1 cellular context compared by ENCODE assay signal in the genomic region with DNA sequence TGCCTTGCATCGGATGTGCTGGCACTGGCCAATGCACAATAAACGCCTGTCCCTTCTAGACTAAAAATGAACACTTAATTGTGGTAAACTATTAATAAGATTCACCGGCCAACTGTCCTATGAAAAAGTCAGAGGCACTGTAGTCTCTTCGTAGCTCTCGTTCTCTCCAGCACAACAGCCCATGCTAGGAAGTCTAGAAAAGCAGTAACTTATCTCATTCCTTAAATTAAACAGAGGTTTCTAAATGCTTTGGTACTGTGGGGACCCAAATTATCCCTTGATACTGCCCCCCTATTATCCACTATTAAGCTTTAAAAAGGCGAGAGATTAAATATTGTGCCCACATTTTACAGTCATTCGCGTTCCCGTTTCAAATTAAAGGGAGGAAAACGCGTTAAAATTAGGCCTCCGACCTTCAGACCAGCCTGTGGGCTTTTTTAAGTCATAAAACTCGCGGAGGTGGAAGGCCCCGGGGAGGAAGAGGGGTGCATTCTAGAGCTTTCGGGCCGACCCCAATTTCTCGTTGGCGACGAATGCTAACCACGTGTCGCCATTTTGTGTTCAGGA.
TF ChIP-seq lines count a peak whose summit lies in the region.

No MANE protein-coding gene starts in this region.

TF ChIP-seq in K562, 482 proteins besides CTCF, POLR2A, EP300 and RAD21 (continued from another document and continues in another):
- TF ChIP-seq, protein P1, sequence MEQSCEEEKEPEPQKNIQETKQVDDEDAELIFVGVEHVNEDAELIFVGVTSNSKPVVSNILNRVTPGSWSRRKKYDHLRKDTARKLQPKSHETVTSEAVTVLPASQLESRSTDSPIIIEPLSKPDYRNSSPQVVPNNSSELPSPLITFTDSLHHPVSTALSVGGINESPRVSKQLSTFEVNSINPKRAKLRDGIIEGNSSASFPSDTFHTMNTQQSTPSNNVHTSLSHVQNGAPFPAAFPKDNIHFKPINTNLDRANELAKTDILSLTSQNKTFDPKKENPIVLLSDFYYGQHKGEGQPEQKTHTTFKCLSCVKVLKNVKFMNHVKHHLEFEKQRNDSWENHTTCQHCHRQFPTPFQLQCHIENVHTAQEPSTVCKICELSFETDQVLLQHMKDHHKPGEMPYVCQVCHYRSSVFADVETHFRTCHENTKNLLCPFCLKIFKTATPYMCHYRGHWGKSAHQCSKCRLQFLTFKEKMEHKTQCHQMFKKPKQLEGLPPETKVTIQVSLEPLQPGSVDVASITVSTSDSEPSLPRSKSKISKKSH (CRISPR knock-in tag; IDR thresholded peaks at IDR 0.05), result no peak
- TF ChIP-seq ETV6 (IDR thresholded peaks at IDR 0.05; ENCODE audit: borderline replicate concordance in 1 of 2, low read depth in 2 of 2, low read length in 1 of 2) (no peak), ETV6 (CRISPR knock-in tag; IDR thresholded peaks at IDR 0.05; ENCODE audit: borderline replicate concordance) (no peak), RAD51 (IDR thresholded peaks at IDR 0.05; ENCODE audit: borderline replicate concordance, low read depth) (no peak), MYC (IDR thresholded peaks at IDR 0.05; ENCODE audit: low read depth, low read length) (peak; percentile 84; the same call in 1 of the 2 replicates), MYC (CRISPR knock-in tag; IDR thresholded peaks at IDR 0.05; ENCODE audit: borderline replicate concordance, low read depth) (no peak), RREB1 (CRISPR knock-in tag; IDR thresholded peaks at IDR 0.05) (0 out of 2 replicates have a peak, but pooled peaks have one; percentile 59), ZKSCAN8 (CRISPR knock-in tag; IDR thresholded peaks at IDR 0.05) (no peak), ZSCAN29 (IDR thresholded peaks at IDR 0.05) (no peak), STAG1 (CRISPR knock-in tag; IDR thresholded peaks at IDR 0.05; ENCODE audit: borderline replicate concordance) (no peak), PTRF (tag; IDR thresholded peaks at IDR 0.05) (peak; percentile 81), SRSF9 (IDR thresholded peaks at IDR 0.05; ENCODE audit: borderline replicate concordance, low read depth, low read length) (no peak), SNIP1 (IDR thresholded peaks at IDR 0.05; ENCODE audit: low read depth) (no peak), CHD7 (IDR thresholded peaks at IDR 0.05; ENCODE audit: low read depth, low read length) (no peak), NR3C1 (CRISPR knock-in tag; IDR thresholded peaks at IDR 0.05) (no peak), MNT (conservative IDR thresholded peaks at IDR 0.05) (no peak; a peak in 2 of 4 replicates), BCOR (IDR thresholded peaks at IDR 0.05) (no peak), ZNF239 (CRISPR knock-in tag; IDR thresholded peaks at IDR 0.05) (no peak), XRCC3 (IDR thresholded peaks at IDR 0.05) (no peak), HNRNPUL1 (IDR thresholded peaks at IDR 0.05; ENCODE audit: low read length) (no peak), RFX1 (IDR thresholded peaks at IDR 0.05) (no peak), CHD4 (IDR thresholded peaks at IDR 0.05; ENCODE audit: insufficient read depth, insufficient replicate concordance, low read depth, low read length, poor library complexity, severe bottlenecking) (no peak), PURB (CRISPR knock-in tag; IDR thresholded peaks at IDR 0.05; ENCODE audit: low read depth) (no peak), HMG20B (CRISPR knock-in tag; IDR thresholded peaks at IDR 0.05) (no peak), ETS1 (conservative IDR thresholded peaks at IDR 0.05; ENCODE audit: control insufficient read depth, low read depth, low read length) (no peak), NKRF (IDR thresholded peaks at IDR 0.05; ENCODE audit: borderline replicate concordance) (no peak)
